Comparison of ENCODE assay signal across 8 cellular contexts in genomic region chr10:69392481-69393000, GRCh38. TPM values are rescaled to one million over a fixed set of nuclear protein-coding genes. Genes with fewer than 3 reads are reported as not detected.
DNase-seq lines count a peak whose midpoint lies in the region; ATAC-seq and TF ChIP-seq lines count a peak whose summit lies in the region.

No MANE protein-coding gene starts in this region.

- no peaks in the 10 kb centered on the region for H3K79me2 ChIP-seq in smooth muscle cell (ENCODE audit: low read depth)

- DNase-seq in GM10248 (ENCODE audit: extremely low spot score) (peak; percentile 88), HFFc6 (peak; percentile 68), NCI-H1417 treated with DMSO at 0.1 percent for 48 hours (lab: John Stamatoyannopoulos, UW) (peak; percentile 7), T1000 (lab: John Stamatoyannopoulos, UW) (peak; percentile 68), astrocyte of the cerebellum (ENCODE audit: low read depth) (peak; percentile 55), hypothalamus (lab: John Stamatoyannopoulos, UW) (peak in 45 of 51 donors; percentile 15 to 83 (median 62)), smooth muscle cell (lab: John Stamatoyannopoulos, UW; ENCODE audit: unreplicated experiment) (peak; percentile 27)

- peaks cover 15% of the 10 kb centered on the region for H4K20me1 ChIP-seq in smooth muscle cell (ENCODE audit: low read depth)

- H3K4me3 ChIP-seq in astrocyte of the cerebellum (ENCODE audit: low read depth, low read length): no peak overlapping the region
- no peak overlapping the region for H3K4me3 ChIP-seq in smooth muscle cell

- POLR2A ChIA-PET in GM10248 (lab: Yijun Ruan, JAX): no interaction called here

- in situ Hi-C loops in astrocyte of the cerebellum (cut with HindIII; ENCODE audit: low sequenced_read_pairs): no loop called here

- peaks cover 9% of the 10 kb centered on the region for H3K36me3 ChIP-seq in smooth muscle cell (ENCODE audit: low read depth)

- no peak overlapping the region for H3K27ac ChIP-seq in smooth muscle cell (ENCODE audit: low read depth)

- H3K4me2 ChIP-seq in smooth muscle cell: no peak overlapping the region

- peaks cover 3% of the 10 kb centered on the region for H3K27me3 Mint-ChIP-seq in HFFc6 (ENCODE audit: insufficient read depth)

- no peaks in the 10 kb centered on the region for H3F3A ChIP-seq in smooth muscle cell (ENCODE audit: low read depth)

- H3K4me3 Mint-ChIP-seq in HFFc6: no peak overlapping the region

- no peaks in the 10 kb centered on the region for H3K27me3 ChIP-seq in smooth muscle cell (ENCODE audit: low read depth)

- TF ChIP-seq CTCF in GM10248 (IDR thresholded peaks at IDR 0.05; ENCODE audit: control extremely low read depth, extremely low read depth, low read depth, missing control alignments) (peak; percentile 96), HFFc6 (IDR thresholded peaks at IDR 0.05) (peak; percentile 94), astrocyte of the cerebellum (IDR thresholded peaks at IDR 0.05; ENCODE audit: low read depth, low read length, missing control alignments) (peak; percentile 97), smooth muscle cell (IDR thresholded peaks at IDR 0.05; ENCODE audit: borderline replicate concordance, insufficient read depth, poor library complexity, severe bottlenecking) (peak; percentile 89)

- H3K36me3 Mint-ChIP-seq in HFFc6 (ENCODE audit: low read depth): peaks cover 30% of the 10 kb centered on the region

- WGBS in smooth muscle cell (ENCODE audit: low lambda C conversion rate): 32% methylated on average over 6 of the region's 7 CpGs

- CTCF ChIA-PET in GM10248 (lab: Yijun Ruan, JAX): interaction anchor here (0.8 to 3.0 kb wide), 26 partner anchors 9 to 440 kb away, joined by 3 to 80 read pairs (median 4); no protein-coding TSS in a partner anchor

- H3K9me3 ChIP-seq in smooth muscle cell (replicated peaks; ENCODE audit: low read depth): no peaks in the 10 kb centered on the region

- peaks cover 38% of the 10 kb centered on the region for H3K4me1 Mint-ChIP-seq in HFFc6 (ENCODE audit: low read depth)

- H3K9me3 Mint-ChIP-seq in HFFc6: no peaks in the 10 kb centered on the region

- no peak overlapping the region for H2AFZ ChIP-seq in smooth muscle cell (ENCODE audit: low read depth)

- H3K4me1 ChIP-seq in smooth muscle cell (ENCODE audit: low read depth): no peaks in the 10 kb centered on the region

- H3K9ac ChIP-seq in smooth muscle cell (ENCODE audit: low read depth): no peak overlapping the region

- ATAC-seq in GM18519 (IDR thresholded peaks at IDR 0.05; ENCODE audit: low FRiP score, unreplicated experiment): no peak

- peak overlapping the region; percentile 53 for H3K27ac Mint-ChIP-seq in HFFc6

RNA-seq across cellular contexts. Expression of gene TACR2, which starts 24.2 kb away (rescaled TPM):
- total RNA-seq in HFFc6 (2021; fragmentation: NEBNext Ultra II Directional; extraction: Animal tissue kit (Norgen Biotek cat#: 25700)): not detected
- not detected in 2 replicates for total RNA-seq in smooth muscle cell
- polyA plus RNA-seq in smooth muscle cell: 0.13 and 0.43 TPM in 2 replicates

RNA-seq across cellular contexts. Expression of gene TSPAN15, which starts 58.7 kb away (rescaled TPM):
- total RNA-seq in HFFc6 (2021; fragmentation: NEBNext Ultra II Directional; extraction: Animal tissue kit (Norgen Biotek cat#: 25700)): 1 to 10 TPM; 1.8 to 4.0 (median 2.1) TPM
- total RNA-seq in smooth muscle cell: 113 and 145 TPM in 2 replicates
- polyA plus RNA-seq in smooth muscle cell: 144 and 249 TPM in 2 replicates

Comparison
In these comparisons a context has a peak if more than half of its experiments do, and no peak if none do; other contexts are left out.
1. DNase-seq: peak in every context shown above with its lines; median percentile 88 in GM10248; 68 in HFFc6; 68 in T1000; 62 in hypothalamus; 55 in astrocyte of the cerebellum; 27 in smooth muscle cell; 7 in NCI-H1417 treated with DMSO at 0.1 percent for 48 hours.
2. RNA of gene TSPAN15, which starts 58.7 kb away (total RNA-seq): 113 to 145 TPM in smooth muscle cell; 1.8 to 4.0 TPM in HFFc6; every median in the first group is over 10 times any median in the second.
3. Peak in every context shown above with its lines, with median percentiles within 50 percentile points of each other: CTCF ChIP-seq.